In the genomic region with DNA sequence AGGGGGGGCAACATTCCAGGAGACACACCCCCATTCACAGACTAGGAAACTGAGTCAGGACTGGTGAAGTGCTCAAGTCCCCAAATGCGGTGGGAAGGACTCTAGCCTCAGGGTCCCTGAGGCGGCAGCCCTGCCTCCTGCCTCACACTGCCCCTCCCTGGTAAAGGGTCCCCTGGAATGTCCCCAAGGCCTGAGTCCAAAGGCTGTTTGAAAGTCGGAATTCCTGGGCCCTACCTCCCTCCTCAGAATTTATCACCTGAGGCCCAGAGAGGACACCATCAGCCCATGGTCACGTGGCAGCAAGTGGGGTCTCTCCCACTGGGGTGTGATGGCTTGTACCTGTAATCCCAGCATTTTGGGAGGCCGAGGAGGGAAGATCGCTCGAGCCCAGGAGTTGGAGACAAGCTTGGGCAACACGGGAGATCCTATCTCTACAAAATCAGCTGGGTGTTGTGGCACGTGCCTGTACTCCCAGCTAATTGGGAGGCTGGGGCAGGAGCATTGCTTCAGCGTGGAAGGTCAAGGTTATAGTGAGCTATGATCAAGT, we compare ENCODE assay signal across 1 cellular context.
TF ChIP-seq lines count a peak whose summit lies in the region.

No MANE protein-coding gene starts in this region.

TF ChIP-seq in GM12878, 131 proteins besides CTCF, POLR2A, EP300 and RAD21:
- TF ChIP-seq CBFB (IDR thresholded peaks at IDR 0.05; ENCODE audit: low read depth) (no peak), FOS (IDR thresholded peaks at IDR 0.05; ENCODE audit: borderline replicate concordance, extremely low read depth, insufficient read length) (no peak), ZNF622 (IDR thresholded peaks at IDR 0.05) (no peak), MEF2B (IDR thresholded peaks at IDR 0.05; ENCODE audit: partially characterized antibody, poor library complexity, severe bottlenecking) (no peak), IKZF1 (conservative IDR thresholded peaks at IDR 0.05) (no peak), CBX5 (IDR thresholded peaks at IDR 0.05; ENCODE audit: low read depth) (no peak), ZSCAN29 (IDR thresholded peaks at IDR 0.05) (no peak), KLF5 (IDR thresholded peaks at IDR 0.05; ENCODE audit: partially characterized antibody) (no peak), POLR2AphosphoS2 (IDR thresholded peaks at IDR 0.05; ENCODE audit: low read depth, low read length) (no peak), RCOR1 (conservative IDR thresholded peaks at IDR 0.05; ENCODE audit: low read depth, low read length) (no peak), NFIC (IDR thresholded peaks at IDR 0.05; ENCODE audit: low read depth, low read length) (no peak), BCL11A (IDR thresholded peaks at IDR 0.05; ENCODE audit: low read depth, low read length) (no peak)
- TF ChIP-seq, protein P1, sequence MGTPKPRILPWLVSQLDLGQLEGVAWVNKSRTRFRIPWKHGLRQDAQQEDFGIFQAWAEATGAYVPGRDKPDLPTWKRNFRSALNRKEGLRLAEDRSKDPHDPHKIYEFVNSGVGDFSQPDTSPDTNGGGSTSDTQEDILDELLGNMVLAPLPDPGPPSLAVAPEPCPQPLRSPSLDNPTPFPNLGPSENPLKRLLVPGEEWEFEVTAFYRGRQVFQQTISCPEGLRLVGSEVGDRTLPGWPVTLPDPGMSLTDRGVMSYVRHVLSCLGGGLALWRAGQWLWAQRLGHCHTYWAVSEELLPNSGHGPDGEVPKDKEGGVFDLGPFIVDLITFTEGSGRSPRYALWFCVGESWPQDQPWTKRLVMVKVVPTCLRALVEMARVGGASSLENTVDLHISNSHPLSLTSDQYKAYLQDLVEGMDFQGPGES (IDR thresholded peaks at IDR 0.05): no peak
- TF ChIP-seq, protein P2, sequence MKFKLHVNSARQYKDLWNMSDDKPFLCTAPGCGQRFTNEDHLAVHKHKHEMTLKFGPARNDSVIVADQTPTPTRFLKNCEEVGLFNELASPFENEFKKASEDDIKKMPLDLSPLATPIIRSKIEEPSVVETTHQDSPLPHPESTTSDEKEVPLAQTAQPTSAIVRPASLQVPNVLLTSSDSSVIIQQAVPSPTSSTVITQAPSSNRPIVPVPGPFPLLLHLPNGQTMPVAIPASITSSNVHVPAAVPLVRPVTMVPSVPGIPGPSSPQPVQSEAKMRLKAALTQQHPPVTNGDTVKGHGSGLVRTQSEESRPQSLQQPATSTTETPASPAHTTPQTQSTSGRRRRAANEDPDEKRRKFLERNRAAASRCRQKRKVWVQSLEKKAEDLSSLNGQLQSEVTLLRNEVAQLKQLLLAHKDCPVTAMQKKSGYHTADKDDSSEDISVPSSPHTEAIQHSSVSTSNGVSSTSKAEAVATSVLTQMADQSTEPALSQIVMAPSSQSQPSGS (IDR thresholded peaks at IDR 0.05; ENCODE audit: low read length): no peak
TF ChIP-seq in GM12878: peak in this region for 0.
